Comparison of ENCODE assay signal across 23 cellular contexts in genomic region chr4:51835854-51836253, GRCh38. TPM values are rescaled to one million over a fixed set of nuclear protein-coding genes. Genes with fewer than 3 reads are reported as not detected.
DNase-seq lines count a peak whose midpoint lies in the region; ATAC-seq and TF ChIP-seq lines count a peak whose summit lies in the region.
"Had no signal": no experiment of that assay in that cellular context is flagged by ENCODE, and none has a peak within 500 bp of the region (broad histone marks: within the 10 kb centered on the region; RNA-seq: fewer than 3 reads in every experiment).

No MANE protein-coding gene starts in this region.

- no peak overlapping the region for H2BK120ac ChIP-seq in neuronal stem cell (ENCODE audit: low read depth, low read length)

- peak overlapping the region; percentile 70 for H2AFZ ChIP-seq in neuronal stem cell (ENCODE audit: low read length)

- H3K9ac ChIP-seq in neuronal stem cell (ENCODE audit: low read depth, low read length, poor library complexity): no peak overlapping the region

- no peak overlapping the region for H2BK5ac ChIP-seq in neuronal stem cell (ENCODE audit: low read length)

- H3K27me3 ChIP-seq in WERI-Rb-1 (ENCODE audit: insufficient read depth, low read depth, severe bottlenecking) (peaks cover 3% of the 10 kb centered on the region), neuronal stem cell (ENCODE audit: control insufficient read depth in 3 of 3, insufficient read depth in 3 of 3, low read depth in 1 of 3, low read length in 3 of 3) (peaks cover 0 to 12% (median 0%) of the 10 kb centered on the region in 3 experiments)

- H3K36me3 ChIP-seq in WERI-Rb-1: no peaks in the 10 kb centered on the region
- H3K36me3 ChIP-seq in neuronal stem cell (replicated peaks in 1 of 2; ENCODE audit: control insufficient read depth in 2 of 2, insufficient read depth in 2 of 2, low read length in 2 of 2): no peaks in the 10 kb centered on the region

- no peak overlapping the region for H2BK12ac ChIP-seq in neuronal stem cell (ENCODE audit: low read length)

- no peak overlapping the region for H2BK15ac ChIP-seq in neuronal stem cell (ENCODE audit: low read length)

- H3K4ac ChIP-seq in neuronal stem cell (ENCODE audit: low read length): no peak overlapping the region

- no peak overlapping the region for H3K4me3 ChIP-seq in WERI-Rb-1 (ENCODE audit: low read depth, low read length)
- H3K4me3 ChIP-seq in neuronal stem cell (ENCODE audit: low read length in 2 of 2): no peak overlapping the region
- H3K4me3 ChIP-seq: A549 had no signal

- H3K18ac ChIP-seq in neuronal stem cell (ENCODE audit: low read length): no peak overlapping the region

- no peak overlapping the region for H3K23ac ChIP-seq in neuronal stem cell (ENCODE audit: low read depth, low read length, poor library complexity)

- TF ChIP-seq CTCF in WERI-Rb-1 (IDR thresholded peaks at IDR 0.05; ENCODE audit: low read depth, low read length): no peak

- DNase-seq in D341Med (ENCODE audit: low spot score) (peak; percentile 49), NCI-H524 (lab: John Stamatoyannopoulos, UW) (peak; percentile 28 to 61), WERI-Rb-1 (peak; percentile 35), neuronal stem cell (ENCODE audit: low spot score) (no peak), KBM-7 (no peak), NCI-H1436 treated with DMSO at 0.1 percent for 48 hours (lab: John Stamatoyannopoulos, UW) (no peak)
- DNase-seq: CD8-positive, alpha-beta memory T cell; DMS153; DND-41; Karpas-422; NCI-H1092; NCI-H1417 treated with DMSO at 0.1 percent for 48 hours; NCI-H187; NCI-H2081 treated with DMSO at 0.1 percent for 48 hours; NCI-H2171; NCI-H510A; NCI-H748 treated with DMSO at 0.1 percent for 48 hours; NK-92 treated with Interleukin-12 subunit alpha and Interleukin-12 subunit beta, amount 100 ng/mL, for 24 hours; SW 1271 had no signal

- H3K4me2 ChIP-seq in neuronal stem cell (ENCODE audit: insufficient read depth, low read length, poor library complexity, severe bottlenecking): no peak overlapping the region
- H3K4me2 ChIP-seq: A549 had no signal

- no peak overlapping the region for H4K8ac ChIP-seq in neuronal stem cell (ENCODE audit: low read depth, low read length)

- H3K27ac ChIP-seq in WERI-Rb-1 (no peak overlapping the region), neuronal stem cell (replicated peaks; ENCODE audit: low read length) (no peak overlapping the region)
- H3K27ac ChIP-seq: A549 had no signal

- WGBS in neuronal stem cell (ENCODE audit: extremely low coverage in 2 of 2, insufficient read length in 2 of 2, insufficient replicate concordance in 1 of 2), 2 donors: no CpG with 5 or more reads among the region's 1 CpG

- no peak for ATAC-seq in HG03175 (IDR thresholded peaks at IDR 0.05; ENCODE audit: unreplicated experiment)
- ATAC-seq: A549, HCT116, PC-3 had no signal

- H3K14ac ChIP-seq in neuronal stem cell (ENCODE audit: low read length): no peak overlapping the region

- peaks cover 0 to 9% of the 10 kb centered on the region in 2 donors for H3K4me1 ChIP-seq in neuronal stem cell (ENCODE audit: control insufficient read depth in 2 of 2, insufficient read depth in 1 of 2, low read depth in 1 of 2, low read length in 2 of 2)
- H3K4me1 ChIP-seq: A549 had no signal

- no peak overlapping the region for H4K91ac ChIP-seq in neuronal stem cell (ENCODE audit: low read depth, low read length, poor library complexity)

- H3K79me1 ChIP-seq in neuronal stem cell (ENCODE audit: low read depth, low read length): no peaks in the 10 kb centered on the region

- H2AK5ac ChIP-seq in neuronal stem cell (ENCODE audit: low read depth, low read length): no peak overlapping the region

- H3K9me3 ChIP-seq in WERI-Rb-1 (ENCODE audit: severe bottlenecking) (no peaks in the 10 kb centered on the region), neuronal stem cell (replicated peaks in 1 of 2; ENCODE audit: control insufficient read depth in 2 of 2, insufficient read depth in 1 of 2, low read depth in 1 of 2, low read length in 2 of 2) (no peaks in the 10 kb centered on the region)
- H3K9me3 ChIP-seq: A549 had no signal

- in situ Hi-C loops in KBM-7 (cut with MboI; ENCODE audit: low pct_unique_long_range_greater_than_20kb, low sequenced_read_pairs): no loop called here

RNA-seq across cellular contexts. Expression of gene DCUN1D4, which starts 7.1 kb away (rescaled TPM):
- polyA plus RNA-seq in neuronal stem cell (2013, experiment 1 of 2): 27.5 TPM
- 28.4 TPM for polyA plus RNA-seq in neuronal stem cell (2013, experiment 2 of 2)

Comparison
In these comparisons a context has a peak if more than half of its experiments do, and no peak if none do; other contexts are left out.
1. DNase-seq: peak in D341Med (single experiment), NCI-H524 (2 of 2) and WERI-Rb-1 (single experiment); none in neuronal stem cell (single experiment), KBM-7 (single experiment) and NCI-H1436 treated with DMSO at 0.1 percent for 48 hours (single experiment).